Comparison of ENCODE assay signal across 29 cellular contexts in the genomic region with DNA sequence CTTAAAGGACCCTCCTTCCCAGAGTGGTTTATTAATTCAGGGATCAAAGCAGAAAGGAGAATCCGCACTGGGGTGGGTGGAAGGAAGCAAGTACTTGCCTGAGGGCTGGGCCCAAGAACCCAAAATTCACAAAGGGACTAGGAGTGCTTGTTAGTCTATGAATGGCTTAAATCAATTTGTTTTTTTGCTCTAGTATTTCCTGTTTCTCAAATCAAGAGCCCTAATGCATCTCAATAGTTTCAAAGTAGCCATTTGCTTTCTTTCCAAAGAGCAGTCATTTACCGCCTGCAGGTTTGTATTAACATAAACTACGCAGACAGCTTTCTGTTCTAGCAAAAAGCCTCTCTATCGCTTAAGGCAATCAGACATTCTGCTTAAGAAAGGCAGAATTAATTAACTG. TPM values are rescaled to one million over a fixed set of nuclear protein-coding genes. Genes with fewer than 3 reads are reported as not detected.
DNase-seq lines count a peak whose midpoint lies in the region; ATAC-seq, FAIRE-seq and TF ChIP-seq lines count a peak whose summit lies in the region.
"Had no signal": no experiment of that assay in that cellular context is flagged by ENCODE, and none has a peak within 500 bp of the region (broad histone marks: within the 10 kb centered on the region; RNA-seq: fewer than 3 reads in every experiment).

No MANE protein-coding gene starts in this region.

- no peak overlapping the region for H2BK20ac ChIP-seq in H1 (ENCODE audit: low read length)

- H3K18ac ChIP-seq in H1 (ENCODE audit: extremely low read depth, low read length) = no peak overlapping the region

- no peak for TF ChIP-seq RAD21 in H1 (IDR thresholded peaks at IDR 0.05 in 1 of 2, conservative IDR thresholded peaks at IDR 0.05 in 1 of 2; ENCODE audit: low read depth in 2 of 2, low read length in 2 of 2)

- H3F3A ChIP-seq in GM23338 (replicated peaks; ENCODE audit: low read depth) = 0 out of 2 replicates have a peak, but pooled peaks cover 6% of the 10 kb centered on the region

- H3K4me2 ChIP-seq in GM23338 (peak overlapping the region; percentile 48), H1 (ENCODE audit: insufficient read depth in 1 of 2, low read depth in 2 of 2, low read length in 2 of 2) (peak overlapping the region; percentile 10 to 16; a peak in 3 of 4 replicates)

- H3K9me3 ChIP-seq in H1 (ENCODE audit: insufficient read depth in 2 of 2, low read depth in 1 of 2, low read length in 1 of 2) (peaks cover 2 to 23% of the 10 kb centered on the region in 2 experiments; a peak in 3 of 4 replicates), MG63 (peaks cover 5% of the 10 kb centered on the region; the same call in 1 of the 2 replicates)
- H3K9me3 ChIP-seq: testis had no signal

- H3K56ac ChIP-seq in H1 (replicated peaks; ENCODE audit: insufficient read length, low read depth, low read length) = no peak overlapping the region

- H3K27me3 Mint-ChIP-seq in GM23338 (ENCODE audit: insufficient read depth, low read depth, poor library complexity) (peaks cover 80% of the 10 kb centered on the region), nephron (ENCODE audit: low read depth) (peaks cover 4% of the 10 kb centered on the region)
- H3K27me3 Mint-ChIP-seq: activated naive CD8-positive, alpha-beta T cell treated with anti-CD3 and anti-CD28 coated beads for 36 hours; activated T-helper 17 cell treated with anti-CD3 and anti-CD28 coated beads, Interleukin-2, amount 50 U/mL, for 72 hours had no signal

- H3K23ac ChIP-seq in H1 (ENCODE audit: insufficient read length) = no peak overlapping the region

- H4K8ac ChIP-seq in H1 (ENCODE audit: extremely low read depth, insufficient read depth, low read length) = no peak overlapping the region

- peaks cover 25% of the 10 kb centered on the region for H3K4me1 ChIP-seq in GM23338 (ENCODE audit: insufficient read depth)
- peaks cover 6 to 9% (median 8%) of the 10 kb centered on the region in 4 experiments; a peak in 5 of 7 replicates for H3K4me1 ChIP-seq in H1 (replicated peaks in 1 of 4; ENCODE audit: control insufficient read depth in 3 of 4, insufficient read depth in 4 of 4, low read length in 3 of 4)
- H3K4me1 ChIP-seq: testis had no signal

- H2AFZ ChIP-seq in GM23338 (no peak overlapping the region), H1 (ENCODE audit: low read length) (no peak overlapping the region)

- CTCF ChIA-PET in H1 (lab: Charles Lee; ENCODE audit: partially characterized antibody) = interaction anchor here (1.7 to 2.4 kb wide), 2 partner anchors 10 to 28 kb away, joined by 6 to 10 read pairs; no protein-coding TSS in a partner anchor

- no peaks in the 10 kb centered on the region for H3K79me1 ChIP-seq in H1 (ENCODE audit: low read depth, low read length)

- H2BK12ac ChIP-seq in H1 (ENCODE audit: low read depth, low read length) = no peak overlapping the region

- H4K91ac ChIP-seq in H1 (replicated peaks; ENCODE audit: insufficient read length, low read length) = no peak overlapping the region

- no peak for TF ChIP-seq EP300 in H1 (IDR thresholded peaks at IDR 0.05; ENCODE audit: borderline replicate concordance in 1 of 2, low read depth in 2 of 2, low read length in 2 of 2)

- 9% methylated on average over 4 of the region's 4 CpGs; no CpG with 5 or more reads in 1 of the 2 experiments for WGBS in H1 (ENCODE audit: extremely low coverage in 1 of 2, insufficient coverage in 1 of 2, insufficient read length in 1 of 2, insufficient replicate concordance in 2 of 2, low coverage in 1 of 2, low lambda C conversion rate in 2 of 2, missing lambda C conversion rate in 1 of 2), 2 experiments

- 0 out of 2 replicates have a peak, but pooled peaks cover 4% of the 10 kb centered on the region for H4K20me1 ChIP-seq in GM23338 (replicated peaks; ENCODE audit: insufficient read depth)
- H4K20me1 ChIP-seq in H1 (replicated peaks in 1 of 2; ENCODE audit: control insufficient read depth in 1 of 2, insufficient read depth in 2 of 2, low read length in 2 of 2) = no peaks in the 10 kb centered on the region

- H3K4ac ChIP-seq in H1 (replicated peaks; ENCODE audit: insufficient read length, low read depth, low read length) = no peak overlapping the region

- H3K4me1 Mint-ChIP-seq in GM23338 (peaks cover 32% of the 10 kb centered on the region), nephron (peaks cover 12% of the 10 kb centered on the region)
- H3K4me1 Mint-ChIP-seq: activated naive CD8-positive, alpha-beta T cell treated with anti-CD3 and anti-CD28 coated beads for 36 hours; activated T-helper 17 cell treated with anti-CD3 and anti-CD28 coated beads, Interleukin-2, amount 50 U/mL, for 72 hours; central memory CD8-positive, alpha-beta T cell; stimulated activated naive B cell treated with anti-CD40 and anti-IgM and Interleukin-4, amounts not matched to agents 10 μg/mL and 1 μg/mL and 100 μg/mL, for 72 hours had no signal

- no peak overlapping the region for H4K5ac ChIP-seq in H1 (ENCODE audit: insufficient read length, low read depth, low read length)

- no peak overlapping the region for H2AK5ac ChIP-seq in H1 (ENCODE audit: low read depth, low read length)

- intact Hi-C loops in left ventricle myocardium superior (cut with micrococcal nuclease) = no loop called here

- H2BK5ac ChIP-seq in H1 (ENCODE audit: low read depth, low read length) = no peak overlapping the region

- H2BK120ac ChIP-seq in H1 (replicated peaks; ENCODE audit: low read depth, low read length) = no peak overlapping the region

- no peaks in the 10 kb centered on the region for H3K9me2 ChIP-seq in GM23338 (ENCODE audit: insufficient read depth)

- no peak for FAIRE-seq in H1 (lab: Jason Lieb, UNC)
- FAIRE-seq: astrocyte, GM12892, keratinocyte had no signal

- H3K36me3 ChIP-seq in GM23338 (ENCODE audit: insufficient read depth) (0 out of 2 replicates have a peak, but pooled peaks cover 3% of the 10 kb centered on the region), H1 (ENCODE audit: control insufficient read depth in 2 of 4, insufficient read depth in 4 of 4, low read length in 3 of 4) (no peaks in the 10 kb centered on the region), MG63 (no peaks in the 10 kb centered on the region)

- H3K27ac ChIP-seq in GM23338 (ENCODE audit: low read depth) (no peak overlapping the region), H1 (ENCODE audit: low read depth, low read length) (no peak overlapping the region)
- H3K27ac ChIP-seq: HL-60, testis had no signal

- no peaks in the 10 kb centered on the region for H3K23me2 ChIP-seq in H1 (ENCODE audit: low read depth, low read length)

- POLR2A ChIA-PET in H1 (lab: Charles Lee; ENCODE audit: partially characterized antibody) = no interaction called here

- H3K4me3 ChIP-seq in GM23338 (peak overlapping the region; percentile 1), H1 (ENCODE audit: extremely low read depth in 1 of 4, insufficient read depth in 2 of 4, low read depth in 3 of 4, low read length in 4 of 4) (peak overlapping the region in 1 of 4 experiments; percentile 11; a peak in 1 of 8 replicates), MG63 (no peak overlapping the region)
- H3K4me3 ChIP-seq: testis had no signal

- no peak for TF ChIP-seq POLR2A in H1 (IDR thresholded peaks at IDR 0.05; ENCODE audit: control extremely low read depth in 1 of 2, low read depth in 2 of 2, low read length in 2 of 2)

- no peaks in the 10 kb centered on the region for H3K79me2 ChIP-seq in GM23338 (replicated peaks; ENCODE audit: insufficient read depth)
- H3K79me2 ChIP-seq in H1 (ENCODE audit: control insufficient read depth in 1 of 2, insufficient read depth in 2 of 2, low read length in 2 of 2) = no peaks in the 10 kb centered on the region

- no peak overlapping the region for H3K14ac ChIP-seq in H1 (ENCODE audit: insufficient read length)

- TF ChIP-seq CTCF in GM23338 (conservative IDR thresholded peaks at IDR 0.05; ENCODE audit: low read depth in 2 of 2) = no peak
- TF ChIP-seq CTCF in H1 (IDR thresholded peaks at IDR 0.05; ENCODE audit: control extremely low read depth in 1 of 3, insufficient read depth in 1 of 3, low read depth in 1 of 3, low read length in 3 of 3) = no peak
- TF ChIP-seq CTCF in nephron (IDR thresholded peaks at IDR 0.05; ENCODE audit: unreplicated experiment in 3 of 3) = no peak

- peak overlapping the region; percentile 45 for H3K4me3 Mint-ChIP-seq in GM23338
- no peak overlapping the region for H3K4me3 Mint-ChIP-seq in nephron
- H3K4me3 Mint-ChIP-seq: activated naive CD8-positive, alpha-beta T cell treated with anti-CD3 and anti-CD28 coated beads for 36 hours; activated T-helper 17 cell treated with anti-CD3 and anti-CD28 coated beads, Interleukin-2, amount 50 U/mL, for 72 hours; CD4-positive, alpha-beta T cell; central memory CD8-positive, alpha-beta T cell; stimulated activated naive B cell treated with anti-CD40 and anti-IgM and Interleukin-4, amounts not matched to agents 10 μg/mL and 1 μg/mL and 100 μg/mL, for 72 hours had no signal

- H3K9me3 Mint-ChIP-seq in GM23338 (peaks cover 69% of the 10 kb centered on the region), nephron (peaks cover 19% of the 10 kb centered on the region)
- H3K9me3 Mint-ChIP-seq: activated T-helper 17 cell treated with anti-CD3 and anti-CD28 coated beads, Interleukin-2, amount 50 U/mL, for 72 hours; CD4-positive, alpha-beta T cell had no signal

- peaks cover 29% of the 10 kb centered on the region for H3K36me3 Mint-ChIP-seq in GM23338 (ENCODE audit: low read depth)
- peaks cover 4% of the 10 kb centered on the region for H3K36me3 Mint-ChIP-seq in nephron (ENCODE audit: low read depth)
- H3K36me3 Mint-ChIP-seq: activated naive CD8-positive, alpha-beta T cell treated with anti-CD3 and anti-CD28 coated beads for 36 hours; stimulated activated naive B cell treated with anti-CD40 and anti-IgM and Interleukin-4, amounts not matched to agents 10 μg/mL and 1 μg/mL and 100 μg/mL, for 72 hours had no signal

- DNase-seq in GM23338 (ENCODE audit: low spot score) (peak; percentile 74), NCI-H1417 treated with DMSO at 0.1 percent for 48 hours (lab: John Stamatoyannopoulos, UW) (peak; percentile 8), H1 (ENCODE audit: low read depth in 1 of 2, low spot score in 2 of 2) (peak in 1 of 2 experiments; percentile 47), SHP77 treated with DMSO at 0.1 percent for 48 hours (lab: John Stamatoyannopoulos, UW) (no peak), DMS 273 (lab: John Stamatoyannopoulos, UW; ENCODE audit: unreplicated experiment) (no peak), left ventricle myocardium superior (no peak), MG63 (no peak)
- DNase-seq: activated CD4-positive, alpha-beta T cell treated with anti-CD3 and anti-CD28 coated beads, Interleukin-2, amount 50 U/mL, for 1 hour; activated naive CD8-positive, alpha-beta T cell treated with anti-CD3 and anti-CD28 coated beads for 36 hours; CD4-positive, alpha-beta T cell; DMS 273 treated with DMSO at 0.1 percent for 48 hours; erythroblast; foreskin fibroblast; IMR-90; mammary epithelial cell; NCI-H226; occipital lobe; retina; stimulated activated CD4-positive, alpha-beta T cell treated with anti-CD3 and anti-CD28 coated beads, Interleukin-2, amount 100 ng/mL, for 48 hours; stimulated activated naive B cell treated with anti-CD40 and anti-IgM and Interleukin-4, amounts not matched to agents 10 μg/mL and 1 μg/mL and 100 μg/mL, for 72 hours; T-helper 2 cell; testis had no signal

- H3K27ac Mint-ChIP-seq in GM23338 (no peak overlapping the region; the same call in 1 of the 2 replicates), nephron (peak overlapping the region in 2 of 3 experiments; percentile 14 to 39)
- H3K27ac Mint-ChIP-seq: activated naive CD8-positive, alpha-beta T cell treated with anti-CD3 and anti-CD28 coated beads for 36 hours; activated T-helper 17 cell treated with anti-CD3 and anti-CD28 coated beads, Interleukin-2, amount 50 U/mL, for 72 hours; CD4-positive, alpha-beta T cell; stimulated activated naive B cell treated with anti-CD40 and anti-IgM and Interleukin-4, amounts not matched to agents 10 μg/mL and 1 μg/mL and 100 μg/mL, for 72 hours had no signal

- no peak overlapping the region for H2BK15ac ChIP-seq in H1 (ENCODE audit: low read length)

- H3K9ac ChIP-seq in H1 (replicated peaks in 1 of 4; ENCODE audit: extremely low read depth in 1 of 4, low read depth in 3 of 4, low read length in 3 of 4) = no peak overlapping the region

- ATAC-seq in GM23338 = peak; percentile 78
- no peak for ATAC-seq in left ventricle myocardium superior
- ATAC-seq: activated T-helper 17 cell treated with anti-CD3 and anti-CD28 coated beads, Interleukin-2, amount 50 U/mL, for 72 hours; stimulated activated naive B cell treated with anti-CD40 and anti-IgM and Interleukin-4, amounts not matched to agents 10 μg/mL and 1 μg/mL and 100 μg/mL, for 72 hours had no signal

- H3K27me3 ChIP-seq in GM23338 (ENCODE audit: insufficient read depth) (peaks cover 97% of the 10 kb centered on the region), H1 (replicated peaks in 1 of 4; ENCODE audit: control insufficient read depth in 3 of 4, extremely low read depth in 1 of 4, insufficient read depth in 3 of 4, low read length in 3 of 4) (peaks cover 15 to 51% (median 46%) of the 10 kb centered on the region in 4 experiments), MG63 (no peaks in the 10 kb centered on the region)
- H3K27me3 ChIP-seq: testis had no signal

RNA-seq across cellular contexts. Expression of gene SLC35G1, which starts 44.2 kb away (rescaled TPM):
- total RNA-seq in GM23338 (2014; rRNA removed; shearing (Covaris generic)) = 3.9 and 7.2 TPM in 2 replicates
- polyA plus RNA-seq in GM23338 (2016; fragmentation: Nextera tagmentation; extraction: Ambion mirVana) = 3.3 and 4.1 TPM in 2 replicates
- 6.2 and 6.9 TPM in 2 replicates for total RNA-seq in H1 (2021; fragmentation: NEBNext Ultra II Directional; extraction: Animal tissue kit (Norgen Biotek cat#: 25700))
- 3.9 and 6.4 TPM in 2 replicates for polyA plus RNA-seq in H1 (2011; rRNA removed)
- 5.4 TPM for polyA plus RNA-seq in H1 (2011; cell fraction: cytosol; rRNA removed)
- polyA plus RNA-seq in H1 (2011; cell fraction: nucleus; rRNA removed) = 6.0 TPM
- polyA plus RNA-seq in H1 (2012, experiment 1 of 2) = 3.2 to 4.8 TPM (median 4.3 TPM) in 4 replicates
- 0.72 TPM for polyA plus RNA-seq in H1 (2012, experiment 2 of 2)
- polyA plus RNA-seq in H1 (2013, experiment 1 of 2) = 6.5 TPM
- 6.5 TPM for polyA plus RNA-seq in H1 (2013, experiment 2 of 2)
- polyA minus RNA-seq in H1 (2011; rRNA and poly(A)+ RNA removed) = 8.5 and 11.0 TPM in 2 replicates
- polyA minus RNA-seq in H1 (2011; cell fraction: cytosol; rRNA and poly(A)+ RNA removed) = 2.1 TPM
- polyA minus RNA-seq in H1 (2011; cell fraction: nucleus; rRNA and poly(A)+ RNA removed) = 15.0 TPM
- total RNA-seq in left ventricle myocardium superior = 2.7 TPM
- total RNA-seq in MG63 (2014; rRNA removed; shearing (Covaris generic); ENCODE audit: low replicate concordance) = 1.6 and 4.6 TPM in 2 replicates

Comparison
In these comparisons a context has a peak if more than half of its experiments do, and no peak if none do; other contexts are left out.
1. DNase-seq: peak in GM23338 (single experiment) and NCI-H1417 treated with DMSO at 0.1 percent for 48 hours (single experiment); none in SHP77 treated with DMSO at 0.1 percent for 48 hours (single experiment), DMS 273 (single experiment), left ventricle myocardium superior (single experiment) and MG63 (single experiment).